13 cellular contexts compared by ENCODE assay signal in the genomic region with DNA sequence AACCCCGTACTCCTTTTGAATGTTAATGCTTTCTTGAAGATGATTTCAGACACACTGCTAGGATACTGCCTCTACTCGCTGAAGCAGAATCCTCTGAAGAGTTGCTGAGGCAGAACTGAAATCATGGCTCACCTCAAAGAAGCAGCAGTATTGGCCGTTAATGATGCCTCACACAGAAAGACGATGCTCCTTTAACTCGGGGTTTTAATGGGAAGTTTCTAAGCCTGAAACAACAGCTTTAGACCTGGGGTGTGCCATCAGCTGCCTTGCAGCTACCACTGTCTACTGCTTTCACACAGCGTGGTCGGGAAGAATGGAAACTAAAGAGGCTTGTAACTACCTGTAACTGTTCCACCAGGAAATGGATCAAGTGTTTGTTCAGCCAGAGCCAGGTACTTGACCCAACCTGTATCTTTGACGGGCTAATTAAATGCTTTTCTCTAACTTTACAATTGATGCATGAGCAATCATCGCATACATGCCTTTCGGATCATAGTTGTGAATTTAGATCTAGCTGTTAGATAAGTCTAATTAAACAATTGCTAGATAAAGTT. TPM values are rescaled to one million over a fixed set of nuclear protein-coding genes. Genes with fewer than 3 reads are reported as not detected.
DNase-seq lines count a peak whose midpoint lies in the region; ATAC-seq and TF ChIP-seq lines count a peak whose summit lies in the region.
"Had no signal": no experiment of that assay in that cellular context is flagged by ENCODE, and none has a peak within 500 bp of the region (broad histone marks: within the 10 kb centered on the region; RNA-seq: fewer than 3 reads in every experiment).

CTXN3 (plus strand) TSS at position 86 of the 554 bp plus-strand sequence. CDS start 8,440 bp downstream, outside the sequence.

- no peak within 1 kb of the TSS for H3K9ac ChIP-seq in OCI-LY3 (ENCODE audit: low read length)

- H3K36me3 ChIP-seq in cardiac muscle cell (no peaks in the 10 kb centered on the region), heart right ventricle (no peaks in the 10 kb centered on the region), OCI-LY3 (replicated peaks; ENCODE audit: low read depth, low read length) (no peaks in the 10 kb centered on the region), upper lobe of right lung (no peaks in the 10 kb centered on the region)
- H3K36me3 ChIP-seq: upper lobe of left lung had no signal

- 85 to 87% methylated on average over 10 of the region's 10 CpGs for WGBS in heart right ventricle, 2 donors

- intact Hi-C loops in heart right ventricle (cut with DNase I) (no loop called here), upper lobe of right lung (cut with DNase I) (no loop called here)

- H3K4me1 ChIP-seq in cardiac muscle cell (ENCODE audit: low read depth) (peaks cover 25% of the 10 kb centered on the region), heart right ventricle (peaks cover 0 to 23% (median 10%) of the 10 kb centered on the region in 9 donors), OCI-LY3 (ENCODE audit: low read length) (peaks cover 5% of the 10 kb centered on the region; the same call in 1 of the 2 replicates), upper lobe of right lung (peaks cover 8% of the 10 kb centered on the region)

- in situ Hi-C loops in G401 (cut with HindIII; ENCODE audit: low sequenced_read_pairs), result no loop called here

- ATAC-seq in heart right ventricle (no peak), upper lobe of right lung (peak; percentile 85), HG03139 (IDR thresholded peaks at IDR 0.05; ENCODE audit: unreplicated experiment) (no peak), HG03571 (IDR thresholded peaks at IDR 0.05; ENCODE audit: unreplicated experiment) (no peak)
- ATAC-seq: activated CD4-positive, CD25-positive, alpha-beta regulatory T cell treated with anti-CD3 and anti-CD28 coated beads, Interleukin-2, amount 50 U/mL, for 24 hours; activated T-cell treated with anti-CD3 and anti-CD28 coated beads, Interleukin-2, amount 50 U/mL, for 72 hours had no signal

- H3K4me3 ChIP-seq in cardiac muscle cell, result no peak within 1 kb of the TSS
- no peak within 1 kb of the TSS for H3K4me3 ChIP-seq in heart right ventricle
- peak within 1 kb of the TSS; percentile 37; the same call in 1 of the 2 replicates for H3K4me3 ChIP-seq in OCI-LY3 (ENCODE audit: low read length)
- H3K4me3 ChIP-seq in upper lobe of right lung, result no peak within 1 kb of the TSS
- H3K4me3 ChIP-seq: upper lobe of left lung had no signal

- peak within 1 kb of the TSS; percentile 88 for H2AFZ ChIP-seq in OCI-LY3 (ENCODE audit: low read depth, low read length)

- no peaks in the 10 kb centered on the region for H4K20me1 ChIP-seq in OCI-LY3 (ENCODE audit: insufficient read depth, low read length)

- H3K27me3 ChIP-seq in cardiac muscle cell, result no peaks in the 10 kb centered on the region
- H3K27me3 ChIP-seq in heart right ventricle, result no peaks in the 10 kb centered on the region
- H3K27me3 ChIP-seq in OCI-LY3 (ENCODE audit: low read depth, low read length), result no peaks in the 10 kb centered on the region
- H3K27me3 ChIP-seq in upper lobe of right lung, result no peaks in the 10 kb centered on the region
- H3K27me3 ChIP-seq: upper lobe of left lung had no signal

- TF ChIP-seq CTCF in cardiac muscle cell (IDR thresholded peaks at IDR 0.05; ENCODE audit: low read depth, low read length) (no peak), heart right ventricle (IDR thresholded peaks at IDR 0.05) (no peak), OCI-LY3 (IDR thresholded peaks at IDR 0.05; ENCODE audit: low read depth, low read length) (no peak), upper lobe of right lung (IDR thresholded peaks at IDR 0.05) (no peak)

- H3K9me3 ChIP-seq in cardiac muscle cell (ENCODE audit: low read depth) (no peaks in the 10 kb centered on the region), heart right ventricle (no peaks in the 10 kb centered on the region), OCI-LY3 (ENCODE audit: insufficient read depth, low read length) (no peaks in the 10 kb centered on the region), upper lobe of right lung (no peaks in the 10 kb centered on the region)
- H3K9me3 ChIP-seq: upper lobe of left lung had no signal

- H3K27ac ChIP-seq in cardiac muscle cell (peak within 1 kb of the TSS; percentile 18), heart right ventricle (no peak within 1 kb of the TSS), OCI-LY3 (ENCODE audit: low read length) (no peak within 1 kb of the TSS), upper lobe of right lung (no peak within 1 kb of the TSS)
- H3K27ac ChIP-seq: upper lobe of left lung had no signal

- H3K79me2 ChIP-seq in OCI-LY3 (ENCODE audit: low read length), result no peaks in the 10 kb centered on the region

- DNase-seq in cardiac muscle cell (ENCODE audit: low read depth in 1 of 2, low spot score in 1 of 2), result no peak
- DNase-seq in heart right ventricle, result no peak
- peak; percentile 62 for DNase-seq in left kidney (ENCODE audit: low read depth, low spot score)
- DNase-seq in upper lobe of right lung, result no peak
- DNase-seq in G401 (ENCODE audit: low spot score), result no peak
- DNase-seq: activated T-cell treated with anti-CD3 and anti-CD28 coated beads, Interleukin-2, amount 50 U/mL, for 72 hours; Kasumi-1; NCI-H82 had no signal

- peak within 1 kb of the TSS; percentile 58 for H3K4me2 ChIP-seq in OCI-LY3 (ENCODE audit: low read length)

RNA-seq across cellular contexts. Expression of gene CTXN3, which starts in this region (rescaled TPM):
- not detected in 2 replicates for total RNA-seq in cardiac muscle cell
- not detected in 2 replicates for polyA plus RNA-seq in cardiac muscle cell
- not detected for total RNA-seq in heart right ventricle
- not detected for polyA plus RNA-seq in heart right ventricle
- total RNA-seq in upper lobe of right lung, result not detected
- not detected in 2 replicates for total RNA-seq in G401 (2014; rRNA removed; shearing (Covaris generic))
- total RNA-seq: activated T-cell treated with anti-CD3 and anti-CD28 coated beads, Interleukin-2, amount 50 U/mL, for 72 hours; upper lobe of left lung had no signal

Comparison
In these comparisons a context has a peak if more than half of its experiments do, and no peak if none do; other contexts are left out.
1. Peak in ATAC-seq in upper lobe of right lung; RNA of the gene not detected or under 1 TPM.